13 cellular contexts compared by ENCODE assay signal in genomic region chr15:29114277-29115092, GRCh38.
DNase-seq lines count a peak whose midpoint lies in the region; ATAC-seq, FAIRE-seq and TF ChIP-seq lines count a peak whose summit lies in the region.
"Had no signal": no experiment of that assay in that cellular context is flagged by ENCODE, and none has a peak within 500 bp of the region (broad histone marks: within the 10 kb centered on the region; RNA-seq: fewer than 3 reads in every experiment).

No MANE protein-coding gene starts in this region.

- CTCF ChIA-PET in CD4-positive, alpha-beta T cell (lab: Charles Lee): no interaction called here

- H3K9me3 Mint-ChIP-seq in CD4-positive, alpha-beta T cell: no peaks in the 10 kb centered on the region

- peak; percentile 22 for ATAC-seq in CD4-positive, alpha-beta T cell (ENCODE audit: poor library complexity)
- no peak for ATAC-seq in HG02938 (IDR thresholded peaks at IDR 0.05; ENCODE audit: unreplicated experiment)

- H3F3A ChIP-seq in neural cell (ENCODE audit: insufficient read depth, low read length, poor library complexity, severe bottlenecking): no peaks in the 10 kb centered on the region

- H3K9ac ChIP-seq in neural cell (ENCODE audit: low read length): no peak overlapping the region

- FAIRE-seq in HTR-8/SVneo (lab: Jason Lieb, UNC): peak; percentile 13
- FAIRE-seq: colon, GM18507 had no signal

- no peak for TF ChIP-seq RAD21 in neural cell (conservative IDR thresholded peaks at IDR 0.05)

- no peak overlapping the region for H2AFZ ChIP-seq in neural cell (ENCODE audit: low read depth, low read length)

- 28 to 37% (median 31%) methylated on average over 18 of the region's 18 CpGs for WGBS in ovary, 3 donors

- H3K36me3 ChIP-seq in neural cell (ENCODE audit: insufficient read depth, low read length): no peaks in the 10 kb centered on the region
- H3K36me3 ChIP-seq in ovary: no peaks in the 10 kb centered on the region

- no peaks in the 10 kb centered on the region for H3K79me2 ChIP-seq in neural cell (replicated peaks; ENCODE audit: insufficient read depth, low read length)

- H3K36me3 Mint-ChIP-seq in CD4-positive, alpha-beta T cell (ENCODE audit: low read depth): peaks cover 5% of the 10 kb centered on the region

- no peaks in the 10 kb centered on the region for H3K27me3 Mint-ChIP-seq in CD4-positive, alpha-beta T cell

- POLR2A ChIA-PET in CD4-positive, alpha-beta T cell (lab: Charles Lee): no interaction called here

- no peak for TF ChIP-seq EP300 in neural cell (conservative IDR thresholded peaks at IDR 0.05; ENCODE audit: poor library complexity, severe bottlenecking)
- no peak for TF ChIP-seq EP300 in ovary (IDR thresholded peaks at IDR 0.05)

- H4K20me1 ChIP-seq in neural cell (ENCODE audit: insufficient read depth): no peaks in the 10 kb centered on the region

- H3K4me3 Mint-ChIP-seq in CD4-positive, alpha-beta T cell: peak overlapping the region; percentile 58

- H3K9me2 ChIP-seq in neural cell (ENCODE audit: insufficient read depth, low read length): no peaks in the 10 kb centered on the region

- no peak overlapping the region for H3K27ac ChIP-seq in CD4-positive, alpha-beta T cell (ENCODE audit: low read depth, low read length)
- H3K27ac ChIP-seq in dorsolateral prefrontal cortex: peak overlapping the region in 51 of 59 donors; percentile 9 to 90 (median 78)
- H3K27ac ChIP-seq in neural cell (ENCODE audit: low read length): no peak overlapping the region
- H3K27ac ChIP-seq in ovary: no peak overlapping the region

- no peak for TF ChIP-seq POLR2A in ovary (IDR thresholded peaks at IDR 0.05)

- H3K27me3 ChIP-seq in CD4-positive, alpha-beta T cell (ENCODE audit: control insufficient read depth, insufficient read depth, low read length): no peaks in the 10 kb centered on the region
- H3K27me3 ChIP-seq in dorsolateral prefrontal cortex: no peaks in the 10 kb centered on the region
- H3K27me3 ChIP-seq in neural cell (ENCODE audit: insufficient read depth, low read depth, low read length): no peaks in the 10 kb centered on the region
- no peaks in the 10 kb centered on the region for H3K27me3 ChIP-seq in ovary

- no peak for DNase-seq in CD4-positive, alpha-beta T cell
- DNase-seq in HTR-8/SVneo (ENCODE audit: insufficient read length, low spot score): no peak
- no peak for DNase-seq in dorsolateral prefrontal cortex
- DNase-seq in ovary: no peak
- DNase-seq in globus pallidus (ENCODE audit: low spot score): no peak
- no peak for DNase-seq in ecto neural progenitor cell (ENCODE audit: low spot score)
- DNase-seq: activated CD4-positive, CD25-positive, alpha-beta regulatory T cell treated with anti-CD3 and anti-CD28 coated beads, Interleukin-2, amount 50 U/mL, for 72 hours; activated naive CD4-positive, alpha-beta T cell treated with anti-CD3 and anti-CD28 coated beads, Interleukin-2, amount 50 U/mL, for 16 hours; GOT3 had no signal

- TF ChIP-seq CTCF in CD4-positive, alpha-beta T cell (IDR thresholded peaks at IDR 0.05): no peak
- no peak for TF ChIP-seq CTCF in dorsolateral prefrontal cortex (IDR thresholded peaks at IDR 0.05 in 54 of 56, conservative IDR thresholded peaks at IDR 0.05 in 2 of 56; ENCODE audit: low read depth in 1 of 56, partially characterized antibody in 56 of 56)
- TF ChIP-seq CTCF in neural cell (IDR thresholded peaks at IDR 0.05; ENCODE audit: poor library complexity, severe bottlenecking): no peak
- no peak for TF ChIP-seq CTCF in ovary (IDR thresholded peaks at IDR 0.05)

- intact Hi-C loops in CD4-positive, alpha-beta T cell (cut with DNase I, micrococcal nuclease): loop anchor here in 1 of 2 experiments (5.0 kb wide), 1 partner anchor 1007 kb away; no protein-coding TSS in a partner anchor
- intact Hi-C loops in dorsolateral prefrontal cortex (cut with DNase I) (no loop called here), ovary (cut with DNase I) (no loop called here)

- peaks cover 13% of the 10 kb centered on the region for H3K4me1 Mint-ChIP-seq in CD4-positive, alpha-beta T cell (ENCODE audit: low read depth)

- peak overlapping the region in 24 of 59 donors; percentile 18 to 68 (median 51) for H3K4me3 ChIP-seq in dorsolateral prefrontal cortex
- H3K4me3 ChIP-seq in neural cell (ENCODE audit: low read length): no peak overlapping the region
- H3K4me3 ChIP-seq in ovary: no peak overlapping the region

- H3K4me2 ChIP-seq in neural cell (ENCODE audit: low read length): no peak overlapping the region

- peaks cover 5% of the 10 kb centered on the region for H3K4me1 ChIP-seq in ovary (ENCODE audit: insufficient read depth)

- H3K9me3 ChIP-seq in CD4-positive, alpha-beta T cell (ENCODE audit: control insufficient read depth, low read length): no peaks in the 10 kb centered on the region
- H3K9me3 ChIP-seq in neural cell (ENCODE audit: low read length) (no peaks in the 10 kb centered on the region), ovary (no peaks in the 10 kb centered on the region)

- peak overlapping the region; percentile 24 for H3K27ac Mint-ChIP-seq in CD4-positive, alpha-beta T cell

TF ChIP-seq in neural cell, 6 proteins besides CTCF, POLR2A, EP300 and RAD21:
- TF ChIP-seq TAF1 (IDR thresholded peaks at IDR 0.05; ENCODE audit: low read depth) (no peak), SMC3 (conservative IDR thresholded peaks at IDR 0.05; ENCODE audit: poor library complexity) (peak; percentile 35)
TF ChIP-seq in neural cell: peak in this region for 1.

Comparison
In these comparisons a context has a peak if more than half of its experiments do, and no peak if none do; other contexts are left out.
1. H3K27ac ChIP-seq: peak in dorsolateral prefrontal cortex (51 of 59); none in CD4-positive, alpha-beta T cell (single experiment), neural cell (single experiment) and ovary (0 of 2).